1 cellular context compared by ENCODE assay signal in genomic region chr1:77546890-77547289, GRCh38.
TF ChIP-seq lines count a peak whose summit lies in the region.

No MANE protein-coding gene starts in this region.

TF ChIP-seq in K562, 482 proteins besides CTCF, POLR2A, EP300 and RAD21:
- TF ChIP-seq ARID4B (CRISPR knock-in tag; IDR thresholded peaks at IDR 0.05), result no peak
- peak; percentile 74 for TF ChIP-seq ZNF316 (IDR thresholded peaks at IDR 0.05)
- TF ChIP-seq ATF1 (CRISPR knock-in tag; IDR thresholded peaks at IDR 0.05), result no peak
- TF ChIP-seq ATF1 (tag; IDR thresholded peaks at IDR 0.05), result no peak
- no peak for TF ChIP-seq CUX1 (CRISPR knock-in tag; IDR thresholded peaks at IDR 0.05)
- TF ChIP-seq MAFK (IDR thresholded peaks at IDR 0.05; ENCODE audit: low read length), result no peak
- no peak for TF ChIP-seq DACH1 (IDR thresholded peaks at IDR 0.05; ENCODE audit: partially characterized antibody)
- no peak for TF ChIP-seq SRSF9 (IDR thresholded peaks at IDR 0.05; ENCODE audit: borderline replicate concordance, low read depth, low read length)
- TF ChIP-seq HDAC2 (IDR thresholded peaks at IDR 0.05), result no peak
- TF ChIP-seq C11orf30 (IDR thresholded peaks at IDR 0.05; ENCODE audit: low read depth), result peak; percentile 56; the same call in 1 of the 2 replicates
- TF ChIP-seq MAZ (CRISPR knock-in tag; conservative IDR thresholded peaks at IDR 0.05 in 1 of 2, IDR thresholded peaks at IDR 0.05 in 1 of 2), result no peak
- TF ChIP-seq RNF2 (IDR thresholded peaks at IDR 0.05), result no peak
- peak; percentile 33; the same call in 1 of the 2 replicates for TF ChIP-seq MAFG (tag; conservative IDR thresholded peaks at IDR 0.05)
- no peak for TF ChIP-seq MED1 (CRISPR knock-in tag; IDR thresholded peaks at IDR 0.05; ENCODE audit: borderline replicate concordance)
- TF ChIP-seq MEIS2 (IDR thresholded peaks at IDR 0.05; ENCODE audit: partially characterized antibody), result no peak
- no peak for TF ChIP-seq HMBOX1 (IDR thresholded peaks at IDR 0.05)
- no peak for TF ChIP-seq CREBBP (IDR thresholded peaks at IDR 0.05; ENCODE audit: low read depth, low read length)
- TF ChIP-seq KAT8 (IDR thresholded peaks at IDR 0.05; ENCODE audit: low read depth), result no peak
- no peak for TF ChIP-seq TAF15 (IDR thresholded peaks at IDR 0.05; ENCODE audit: low read depth, low read length)
- TF ChIP-seq NUFIP1 (IDR thresholded peaks at IDR 0.05; ENCODE audit: partially characterized antibody), result no peak
- no peak for TF ChIP-seq THAP7 (CRISPR knock-in tag; IDR thresholded peaks at IDR 0.05)
- TF ChIP-seq ELF4 (CRISPR knock-in tag; IDR thresholded peaks at IDR 0.05), result no peak
